ENCODE assay signal across 8 cellular contexts in the genomic region with DNA sequence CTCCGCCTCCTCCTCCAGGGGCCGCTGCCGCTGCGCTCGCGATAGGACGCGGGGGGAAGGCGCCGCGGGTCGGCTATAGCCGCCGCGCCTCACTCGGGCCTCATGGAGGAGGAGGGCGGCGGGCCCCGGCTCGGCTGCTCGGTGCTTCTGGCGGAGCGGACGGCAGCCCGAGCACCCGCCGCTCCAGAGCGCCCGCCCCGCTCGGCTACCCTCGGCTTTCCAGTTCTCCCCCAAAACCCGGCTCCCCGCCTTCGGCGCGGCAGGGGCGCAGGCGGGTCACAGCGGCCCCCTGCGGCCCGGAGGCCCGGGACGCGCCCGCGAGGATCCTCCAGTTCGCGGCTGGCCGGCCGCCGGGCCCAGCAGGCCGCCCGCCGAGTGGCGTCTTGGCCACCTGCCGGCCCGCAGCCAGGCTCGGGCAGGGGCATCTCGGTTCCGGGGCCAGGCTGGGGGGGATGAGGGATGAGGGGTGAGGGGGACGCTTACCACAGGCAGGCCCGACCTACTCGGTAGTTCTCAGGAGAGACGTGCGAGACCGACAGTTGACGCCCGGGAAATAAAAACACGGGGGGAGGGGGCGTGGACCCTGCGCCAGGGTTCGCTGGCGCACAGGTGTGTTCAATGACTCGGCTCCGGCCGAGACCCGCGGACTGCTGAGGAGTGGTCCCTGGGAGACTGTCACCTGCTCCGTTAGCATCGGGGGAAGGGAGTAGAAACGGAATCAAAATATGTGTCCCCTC. TPM values are rescaled to one million over a fixed set of nuclear protein-coding genes. Genes with fewer than 3 reads are reported as not detected.
DNase-seq lines count a peak whose midpoint lies in the region; ATAC-seq and TF ChIP-seq lines count a peak whose summit lies in the region.

Gene PAIP1, minus strand, starts transcription at position 221 of the 737 bp plus-strand sequence. CDS start 231 bp downstream, outside the sequence.

- DNase-seq in GM13976 (ENCODE audit: low spot score) (peak; percentile 93), NCI-H1105 treated with DMSO at 0.1 percent for 48 hours (lab: John Stamatoyannopoulos, UW) (peak; percentile 79), amygdala (lab: John Stamatoyannopoulos, UW) (peak in 51 of 56 donors; percentile 27 to 91 (median 74)), right atrium auricular region (ENCODE audit: low spot score) (peak; percentile 70), putamen (ENCODE audit: low spot score) (peak; percentile 81), vagina (ENCODE audit: extremely low spot score in 2 of 2) (no peak)

- H3K27ac Mint-ChIP-seq in T-helper 1 cell treated with Interleukin-12 subunit alpha and Interleukin-12 subunit beta and Interleukin-4 antibody, amounts not matched to agents 30 μg/mL and 1 μg/mL, for 36 hours: peak within 1 kb of the TSS; percentile 89

- intact Hi-C loops in vagina (cut with DNase I): no loop called here

- peak in 1 of 2 donors; percentile 13 for TF ChIP-seq POLR2A in vagina (IDR thresholded peaks at IDR 0.05)

- H3K27me3 ChIP-seq in right atrium auricular region (no peaks in the 10 kb centered on the region), vagina (no peaks in the 10 kb centered on the region)

- in situ Hi-C loops in GM13976 (cut with MboI; ENCODE audit: low sequenced_read_pairs, unreplicated experiment): no loop called here

- TF ChIP-seq CTCF in GM13976 (IDR thresholded peaks at IDR 0.05; ENCODE audit: borderline replicate concordance, control extremely low read depth, extremely low read depth, insufficient read depth, missing control alignments): peak; percentile 88
- TF ChIP-seq CTCF in right atrium auricular region (IDR thresholded peaks at IDR 0.05): peak; percentile 62 to 88
- TF ChIP-seq CTCF in vagina (IDR thresholded peaks at IDR 0.05): peak in 2 of 3 experiments; percentile 47 to 80

- peak within 1 kb of the TSS; percentile 84 to 89 for H3K4me3 ChIP-seq in right atrium auricular region
- peak within 1 kb of the TSS; percentile 63 to 86 for H3K4me3 ChIP-seq in vagina

- peaks cover 13% of the 10 kb centered on the region for H3K27me3 Mint-ChIP-seq in T-helper 1 cell treated with Interleukin-12 subunit alpha and Interleukin-12 subunit beta and Interleukin-4 antibody, amounts not matched to agents 30 μg/mL and 1 μg/mL, for 36 hours (ENCODE audit: low read depth)

- H3K36me3 Mint-ChIP-seq in T-helper 1 cell treated with Interleukin-12 subunit alpha and Interleukin-12 subunit beta and Interleukin-4 antibody, amounts not matched to agents 30 μg/mL and 1 μg/mL, for 36 hours (ENCODE audit: low read depth): peaks cover 2% of the 10 kb centered on the region

- peak within 1 kb of the TSS; percentile 87 for H3K4me3 Mint-ChIP-seq in T-helper 1 cell treated with Interleukin-12 subunit alpha and Interleukin-12 subunit beta and Interleukin-4 antibody, amounts not matched to agents 30 μg/mL and 1 μg/mL, for 36 hours

- peak; percentile 82 for ATAC-seq in HG02759 (IDR thresholded peaks at IDR 0.05; ENCODE audit: unreplicated experiment)

- H3K36me3 ChIP-seq in right atrium auricular region (peaks cover 9% of the 10 kb centered on the region), vagina (peaks cover 0 to 14% of the 10 kb centered on the region in 2 donors)

- H3K4me1 ChIP-seq in right atrium auricular region: peaks cover 0 to 33% of the 10 kb centered on the region in 2 donors
- H3K4me1 ChIP-seq in vagina: peaks cover 41% of the 10 kb centered on the region

- peaks cover 14% of the 10 kb centered on the region for H3K4me1 Mint-ChIP-seq in T-helper 1 cell treated with Interleukin-12 subunit alpha and Interleukin-12 subunit beta and Interleukin-4 antibody, amounts not matched to agents 30 μg/mL and 1 μg/mL, for 36 hours (ENCODE audit: low read depth)

- H3K9me3 Mint-ChIP-seq in T-helper 1 cell treated with Interleukin-12 subunit alpha and Interleukin-12 subunit beta and Interleukin-4 antibody, amounts not matched to agents 30 μg/mL and 1 μg/mL, for 36 hours: no peaks in the 10 kb centered on the region

- H3K27ac ChIP-seq in right atrium auricular region (peak within 1 kb of the TSS; percentile 95 to 96), vagina (peak within 1 kb of the TSS; percentile 92)

- no peaks in the 10 kb centered on the region for H3K9me3 ChIP-seq in right atrium auricular region
- H3K9me3 ChIP-seq in vagina: no peaks in the 10 kb centered on the region

RNA-seq across cellular contexts. Expression of gene PAIP1, which starts in this region (rescaled TPM):
- total RNA-seq in right atrium auricular region (10 to 100 TPM; 68.0 to 80.3 TPM), vagina (67.0 TPM)

Comparison
In these comparisons a context has a peak if more than half of its experiments do, and no peak if none do; other contexts are left out.
1. DNase-seq: peak in GM13976 (single experiment), NCI-H1105 treated with DMSO at 0.1 percent for 48 hours (single experiment), amygdala (51 of 56), right atrium auricular region (single experiment) and putamen (single experiment); none in vagina (0 of 2).
2. Peak in every context shown above with its lines, with median percentiles within 50 percentile points of each other: CTCF ChIP-seq.